22 cellular contexts compared by ENCODE assay signal in genomic region chr7:76377186-76377918, GRCh38. TPM values are rescaled to one million over a fixed set of nuclear protein-coding genes. Genes with fewer than 3 reads are reported as not detected.
DNase-seq lines count a peak whose midpoint lies in the region; TF ChIP-seq lines count a peak whose summit lies in the region.
"Had no signal": no experiment of that assay in that cellular context is flagged by ENCODE, and none has a peak within 500 bp of the region (broad histone marks: within the 10 kb centered on the region; RNA-seq: fewer than 3 reads in every experiment).

No MANE protein-coding gene starts in this region.

- H3K27me3 Mint-ChIP-seq in activated T-helper 1 cell treated with anti-CD3 and anti-CD28 coated beads, Interleukin-12 subunit alpha, Interleukin-12 subunit beta, Interleukin-2, Interleukin-4 antibody, amounts not matched to agents 30 ng/mL and 10 ng/mL and 1 ng/mL, durations not matched to agents 14 hours and 24 hours and 36 hours (ENCODE audit: insufficient read depth), result peaks cover 10% of the 10 kb centered on the region

- H3K4me1 ChIP-seq in MM.1S (ENCODE audit: low read length) (no peaks in the 10 kb centered on the region), parathyroid adenoma (peaks cover 10% of the 10 kb centered on the region)

- H3K4me3 ChIP-seq in MM.1S (ENCODE audit: low read length) (no peak overlapping the region), brain microvascular endothelial cell (ENCODE audit: low read depth, low read length) (no peak overlapping the region), parathyroid adenoma (ENCODE audit: low read depth, low read length) (no peak overlapping the region)
- H3K4me3 ChIP-seq: esophagus muscularis mucosa, HAP-1, psoas muscle had no signal

- peaks cover 8% of the 10 kb centered on the region for H3K4me1 Mint-ChIP-seq in activated T-helper 1 cell treated with anti-CD3 and anti-CD28 coated beads, Interleukin-12 subunit alpha, Interleukin-12 subunit beta, Interleukin-2, Interleukin-4 antibody, amounts not matched to agents 30 ng/mL and 10 ng/mL and 1 ng/mL, durations not matched to agents 14 hours and 24 hours and 36 hours (ENCODE audit: low read depth)
- H3K4me1 Mint-ChIP-seq: natural killer cell had no signal

- no peaks in the 10 kb centered on the region for H3K9me2 ChIP-seq in MM.1S (replicated peaks; ENCODE audit: insufficient read depth, low read length)

- in situ Hi-C loops in brain microvascular endothelial cell (cut with HindIII; ENCODE audit: low pct_ligation_motif_present, low sequenced_read_pairs), result no loop called here

- no peak overlapping the region for H3K27ac Mint-ChIP-seq in activated T-helper 1 cell treated with anti-CD3 and anti-CD28 coated beads, Interleukin-12 subunit alpha, Interleukin-12 subunit beta, Interleukin-2, Interleukin-4 antibody, amounts not matched to agents 30 ng/mL and 10 ng/mL and 1 ng/mL, durations not matched to agents 14 hours and 24 hours and 36 hours
- H3K27ac Mint-ChIP-seq: activated naive CD4-positive, alpha-beta T cell treated with anti-CD3 and anti-CD28 coated beads, Interleukin-2, amount 10 ng/mL, durations not matched to agents 7 days and 5 days; natural killer cell; stimulated activated memory B cell treated with anti-CD40 and anti-IgM and Interleukin-4, amounts not matched to agents 10 μg/mL and 1 μg/mL and 100 μg/mL, for 72 hours had no signal

- H3K4me2 ChIP-seq in MM.1S (ENCODE audit: low read depth, low read length) (0 out of 2 replicates have a peak overlapping the region, but pooled peaks have one; percentile 3), parathyroid adenoma (ENCODE audit: low read length) (no peak overlapping the region)

- H3K9me3 ChIP-seq in MM.1S (replicated peaks; ENCODE audit: insufficient read depth, low read length), result no peaks in the 10 kb centered on the region
- no peaks in the 10 kb centered on the region for H3K9me3 ChIP-seq in parathyroid adenoma (ENCODE audit: control insufficient read depth, low read length)
- H3K9me3 ChIP-seq: esophagus muscularis mucosa, HAP-1, psoas muscle had no signal

- H4K20me1 ChIP-seq in MM.1S (ENCODE audit: insufficient read depth, low read length), result no peaks in the 10 kb centered on the region

- intact Hi-C loops in activated T-helper 1 cell treated with anti-CD3 and anti-CD28 coated beads, Interleukin-12 subunit alpha, Interleukin-12 subunit beta, Interleukin-2, Interleukin-4 antibody, amounts not matched to agents 30 ng/mL and 10 ng/mL and 1 ng/mL, durations not matched to agents 14 hours and 24 hours and 36 hours (cut with micrococcal nuclease), result no loop called here
- intact Hi-C loops in posterior vena cava (cut with DNase I), result no loop called here

- TF ChIP-seq CTCF in MM.1S (IDR thresholded peaks at IDR 0.05; ENCODE audit: low read length), result no peak
- no peak for TF ChIP-seq CTCF in brain microvascular endothelial cell (IDR thresholded peaks at IDR 0.05; ENCODE audit: low read depth, low read length, missing control alignments)
- TF ChIP-seq CTCF in parathyroid adenoma (IDR thresholded peaks at IDR 0.05), result no peak

- no peaks in the 10 kb centered on the region for H3K36me3 Mint-ChIP-seq in activated T-helper 1 cell treated with anti-CD3 and anti-CD28 coated beads, Interleukin-12 subunit alpha, Interleukin-12 subunit beta, Interleukin-2, Interleukin-4 antibody, amounts not matched to agents 30 ng/mL and 10 ng/mL and 1 ng/mL, durations not matched to agents 14 hours and 24 hours and 36 hours (ENCODE audit: low read depth)
- H3K36me3 Mint-ChIP-seq: activated naive CD4-positive, alpha-beta T cell treated with anti-CD3 and anti-CD28 coated beads, Interleukin-2, amount 10 ng/mL, durations not matched to agents 7 days and 5 days; CD14-positive monocyte; natural killer cell; stimulated activated memory B cell treated with anti-CD40 and anti-IgM and Interleukin-4, amounts not matched to agents 10 μg/mL and 1 μg/mL and 100 μg/mL, for 72 hours had no signal

- H3K27ac ChIP-seq in MM.1S (ENCODE audit: low read length) (no peak overlapping the region), brain microvascular endothelial cell (peak overlapping the region; percentile 17), parathyroid adenoma (peak overlapping the region; percentile 17)
- H3K27ac ChIP-seq: esophagus muscularis mucosa, psoas muscle had no signal

- H3K36me3 ChIP-seq in MM.1S (replicated peaks; ENCODE audit: insufficient read depth, low read length) (no peaks in the 10 kb centered on the region), brain microvascular endothelial cell (replicated peaks) (no peaks in the 10 kb centered on the region), parathyroid adenoma (ENCODE audit: control insufficient read depth, insufficient read depth, low read length) (no peaks in the 10 kb centered on the region)
- H3K36me3 ChIP-seq: esophagus muscularis mucosa, HAP-1 had no signal

- no peak overlapping the region for H3K4me3 Mint-ChIP-seq in activated T-helper 1 cell treated with anti-CD3 and anti-CD28 coated beads, Interleukin-12 subunit alpha, Interleukin-12 subunit beta, Interleukin-2, Interleukin-4 antibody, amounts not matched to agents 30 ng/mL and 10 ng/mL and 1 ng/mL, durations not matched to agents 14 hours and 24 hours and 36 hours
- H3K4me3 Mint-ChIP-seq: activated naive CD4-positive, alpha-beta T cell treated with anti-CD3 and anti-CD28 coated beads, Interleukin-2, amount 10 ng/mL, durations not matched to agents 7 days and 5 days; CD14-positive monocyte; stimulated activated memory B cell treated with anti-CD40 and anti-IgM and Interleukin-4, amounts not matched to agents 10 μg/mL and 1 μg/mL and 100 μg/mL, for 72 hours had no signal

- no peaks in the 10 kb centered on the region for H3K79me2 ChIP-seq in MM.1S (ENCODE audit: low read length)
- no peaks in the 10 kb centered on the region for H3K79me2 ChIP-seq in parathyroid adenoma

- DNase-seq in NOMO-1 treated with DMSO at 0.1 percent for 48 hours (lab: John Stamatoyannopoulos, UW; ENCODE audit: unreplicated experiment) (peak; percentile 38), NOMO-1 treated with dmso at 0.1 percent for 144 hours (lab: John Stamatoyannopoulos, UW; ENCODE audit: unreplicated experiment) (no peak), MM.1S (no peak), brain microvascular endothelial cell (no peak), mucosa of gallbladder (ENCODE audit: low spot score) (no peak), posterior vena cava (ENCODE audit: low spot score) (no peak)
- DNase-seq in activated T-helper 1 cell treated with anti-CD3 and anti-CD28 coated beads, Interleukin-12 subunit alpha, Interleukin-12 subunit beta, Interleukin-2, Interleukin-4 antibody, amounts not matched to agents 30 ng/mL and 10 ng/mL and 1 ng/mL, durations not matched to agents 14 hours and 24 hours and 36 hours (ENCODE audit: low spot score), result no peak
- DNase-seq: activated CD4-positive, alpha-beta T cell treated with anti-CD3 and anti-CD28 coated beads for 4 hours; activated naive CD4-positive, alpha-beta T cell treated with anti-CD3 and anti-CD28 coated beads, Interleukin-2, amount 10 ng/mL, durations not matched to agents 7 days and 5 days; DMS153; head of caudate nucleus; natural killer cell; NCI-H1436; NCI-H446; psoas muscle; T1000; trophoblast cell had no signal

- no peaks in the 10 kb centered on the region for H3K9me3 Mint-ChIP-seq in activated T-helper 1 cell treated with anti-CD3 and anti-CD28 coated beads, Interleukin-12 subunit alpha, Interleukin-12 subunit beta, Interleukin-2, Interleukin-4 antibody, amounts not matched to agents 30 ng/mL and 10 ng/mL and 1 ng/mL, durations not matched to agents 14 hours and 24 hours and 36 hours
- H3K9me3 Mint-ChIP-seq: activated naive CD4-positive, alpha-beta T cell treated with anti-CD3 and anti-CD28 coated beads, Interleukin-2, amount 10 ng/mL, durations not matched to agents 7 days and 5 days; natural killer cell; stimulated activated memory B cell treated with anti-CD40 and anti-IgM and Interleukin-4, amounts not matched to agents 10 μg/mL and 1 μg/mL and 100 μg/mL, for 72 hours had no signal

- H3K27me3 ChIP-seq in MM.1S (replicated peaks; ENCODE audit: insufficient read depth, low read length) (no peaks in the 10 kb centered on the region), brain microvascular endothelial cell (replicated peaks) (no peaks in the 10 kb centered on the region), parathyroid adenoma (ENCODE audit: control insufficient read depth, insufficient read depth, low read length) (no peaks in the 10 kb centered on the region)
- H3K27me3 ChIP-seq: esophagus muscularis mucosa had no signal

- H3K9ac ChIP-seq in MM.1S (ENCODE audit: low read length), result no peak overlapping the region
- H3K9ac ChIP-seq in parathyroid adenoma, result no peak overlapping the region

- H3F3A ChIP-seq in MM.1S (ENCODE audit: insufficient read depth, low read length), result peaks cover 8% of the 10 kb centered on the region; the same call in 1 of the 2 replicates

- H2AFZ ChIP-seq in MM.1S (ENCODE audit: low read length) (peak overlapping the region; percentile 43), parathyroid adenoma (peak overlapping the region; percentile 27)

RNA-seq across cellular contexts. Expression of gene YWHAG, which starts 18.6 kb away (rescaled TPM):
- total RNA-seq in mucosa of gallbladder (95.4 TPM), posterior vena cava (100 to 1,000 TPM; 114 to 134 TPM)
- total RNA-seq in activated T-helper 1 cell treated with anti-CD3 and anti-CD28 coated beads, Interleukin-12 subunit alpha, Interleukin-12 subunit beta, Interleukin-2, Interleukin-4 antibody, amounts not matched to agents 30 ng/mL and 10 ng/mL and 1 ng/mL, durations not matched to agents 14 hours and 24 hours and 36 hours, result 165 and 167 TPM in 2 replicates

RNA-seq across cellular contexts. Expression of gene SSC4D, which starts 32.1 kb away (rescaled TPM):
- total RNA-seq in mucosa of gallbladder, result 0.40 TPM
- 0.64 and 0.73 TPM in 2 replicates for total RNA-seq in activated T-helper 1 cell treated with anti-CD3 and anti-CD28 coated beads, Interleukin-12 subunit alpha, Interleukin-12 subunit beta, Interleukin-2, Interleukin-4 antibody, amounts not matched to agents 30 ng/mL and 10 ng/mL and 1 ng/mL, durations not matched to agents 14 hours and 24 hours and 36 hours
- total RNA-seq in posterior vena cava, result under 1 TPM; 0.32 to 0.38 TPM

RNA-seq across cellular contexts. Expression of gene ZP3, which starts 47.4 kb away (rescaled TPM):
- total RNA-seq in mucosa of gallbladder, result 5.6 TPM
- 4.0 and 4.2 TPM in 2 replicates for total RNA-seq in activated T-helper 1 cell treated with anti-CD3 and anti-CD28 coated beads, Interleukin-12 subunit alpha, Interleukin-12 subunit beta, Interleukin-2, Interleukin-4 antibody, amounts not matched to agents 30 ng/mL and 10 ng/mL and 1 ng/mL, durations not matched to agents 14 hours and 24 hours and 36 hours
- 10 to 100 TPM in 1 of 2 donors, under 1 TPM in 1; 0.43 to 21.5 TPM for total RNA-seq in posterior vena cava
